ENCODE assay signal across 8 cellular contexts in genomic region chr16:30010817-30011504, GRCh38. TPM values are rescaled to one million over a fixed set of nuclear protein-coding genes. Genes with fewer than 3 reads are reported as not detected.
A peak's percentile ranks its signal among the peaks of the same experiment; 100 is the strongest.
DNase-seq lines count a peak whose midpoint lies in the region; ATAC-seq lines count a peak whose summit lies in the region.

Gene DOC2A, minus strand, starts transcription at chr16:30011027. Its CDS starts 805 bp downstream, at chr16:30010222.

- peaks cover 78% of the 10 kb centered on the region for H3K27me3 Mint-ChIP-seq in activated naive CD4-positive, alpha-beta T cell treated with anti-CD3 and anti-CD28 coated beads, Interleukin-2, amount 10 ng/mL, durations not matched to agents 7 days and 5 days

- peaks cover 11% of the 10 kb centered on the region for H3K4me1 Mint-ChIP-seq in activated naive CD4-positive, alpha-beta T cell treated with anti-CD3 and anti-CD28 coated beads, Interleukin-2, amount 10 ng/mL, durations not matched to agents 7 days and 5 days

- peak within 1 kb of the TSS; percentile 74 for H3K4me3 ChIP-seq in iPS-18a (ENCODE audit: low read length)

- H3K27ac Mint-ChIP-seq in activated naive CD4-positive, alpha-beta T cell treated with anti-CD3 and anti-CD28 coated beads, Interleukin-2, amount 10 ng/mL, durations not matched to agents 7 days and 5 days = no peak within 1 kb of the TSS

- peaks cover 4% of the 10 kb centered on the region for H3K4me1 ChIP-seq in iPS-18a (ENCODE audit: control insufficient read depth, low read depth, low read length)

- no peaks in the 10 kb centered on the region for H3K9me3 Mint-ChIP-seq in activated naive CD4-positive, alpha-beta T cell treated with anti-CD3 and anti-CD28 coated beads, Interleukin-2, amount 10 ng/mL, durations not matched to agents 7 days and 5 days

- no peak within 1 kb of the TSS for H3K9ac ChIP-seq in iPS-18a (ENCODE audit: low read length)

- H3K27ac ChIP-seq in iPS-18a (ENCODE audit: low read length) = no peak within 1 kb of the TSS

- H3K36me3 ChIP-seq in iPS-18a (ENCODE audit: control insufficient read depth, low read depth, low read length) = no peaks in the 10 kb centered on the region

- ATAC-seq in HG02678 (IDR thresholded peaks at IDR 0.05; ENCODE audit: unreplicated experiment) = no peak

- in situ Hi-C loops in G401 (cut with HindIII; ENCODE audit: low sequenced_read_pairs) = no loop called here

- peak within 1 kb of the TSS; percentile 71 for H3K4me3 Mint-ChIP-seq in activated naive CD4-positive, alpha-beta T cell treated with anti-CD3 and anti-CD28 coated beads, Interleukin-2, amount 10 ng/mL, durations not matched to agents 7 days and 5 days

- peaks cover 25% of the 10 kb centered on the region for H3K27me3 ChIP-seq in iPS-18a (ENCODE audit: control insufficient read depth, insufficient read depth, low read length)

- H3K9me3 ChIP-seq in iPS-18a (ENCODE audit: control insufficient read depth, low read depth, low read length) = no peaks in the 10 kb centered on the region

- DNase-seq in G401 (ENCODE audit: low spot score) = peak; percentile 56
- DNase-seq in NCI-H146 (lab: John Stamatoyannopoulos, UW) = peak; percentile 78
- peak; percentile 66 for DNase-seq in activated naive CD4-positive, alpha-beta T cell treated with anti-CD3 and anti-CD28 coated beads, Interleukin-2, amount 10 ng/mL, durations not matched to agents 7 days and 5 days
- DNase-seq in stimulated activated naive CD4-positive, alpha-beta T cell treated with Interleukin-2 at 50 U/mL for 16 hours (lab: John Stamatoyannopoulos, UW) = peak; percentile 37
- no peak for DNase-seq in glomerular visceral epithelial cell (ENCODE audit: extremely low spot score)
- DNase-seq in middle frontal gyrus (ENCODE audit: extremely low spot score, low spot score) = no peak

- CTCF ChIA-PET in activated naive CD4-positive, alpha-beta T cell treated with anti-CD3 and anti-CD28 coated beads, Interleukin-2, amount 10 ng/mL, durations not matched to agents 7 days and 5 days (lab: Charles Lee) = no interaction called here

- H3K36me3 Mint-ChIP-seq in activated naive CD4-positive, alpha-beta T cell treated with anti-CD3 and anti-CD28 coated beads, Interleukin-2, amount 10 ng/mL, durations not matched to agents 7 days and 5 days = no peaks in the 10 kb centered on the region

RNA-seq across cellular contexts. Expression of gene DOC2A, which starts in this region (rescaled TPM):
- not detected in 2 replicates for total RNA-seq in G401 (2014; rRNA removed; shearing (Covaris generic))

Comparison
In these comparisons a context has a peak if more than half of its experiments do, and no peak if none do; other contexts are left out.
1. Peak in DNase-seq in G401; RNA of the gene not detected or under 1 TPM.
2. DNase-seq: peak in NCI-H146 (single experiment), activated naive CD4-positive, alpha-beta T cell treated with anti-CD3 and anti-CD28 coated beads, Interleukin-2, amount 10 ng/mL, durations not matched to agents 7 days and 5 days (single experiment) and stimulated activated naive CD4-positive, alpha-beta T cell treated with Interleukin-2 at 50 U/mL for 16 hours (single experiment); none in glomerular visceral epithelial cell (single experiment) and middle frontal gyrus (single experiment).